In genomic region chr1:58784758-58785423, GRCh38 we compare ENCODE assay signal across 8 cellular contexts. TPM values are rescaled to one million over a fixed set of nuclear protein-coding genes. Genes with fewer than 3 reads are reported as not detected.
DNase-seq lines count a peak whose midpoint lies in the region; TF ChIP-seq lines count a peak whose summit lies in the region.

No MANE protein-coding gene starts in this region.

- peak overlapping the region; percentile 100 for H3K9ac ChIP-seq in rectal smooth muscle tissue (ENCODE audit: low read length)

- H3K36me3 ChIP-seq in hepatocyte (replicated peaks; ENCODE audit: insufficient read depth, low read depth) (no peaks in the 10 kb centered on the region), rectal smooth muscle tissue (ENCODE audit: control insufficient read depth, insufficient read depth, low read length) (peaks cover 11% of the 10 kb centered on the region), uterus (no peaks in the 10 kb centered on the region)

- TF ChIP-seq POLR2A in GM18526 (IDR thresholded peaks at IDR 0.05; ENCODE audit: extremely low read depth, insufficient read length) (peak; percentile 36), uterus (IDR thresholded peaks at IDR 0.05) (peak; percentile 21 to 39)

- peak overlapping the region; percentile 82 for H3K4me2 ChIP-seq in hepatocyte

- DNase-seq in A172 (ENCODE audit: low spot score) (peak; percentile 86), NCI-H1694 treated with DMSO at 0.1 percent for 48 hours (lab: John Stamatoyannopoulos, UW) (peak; percentile 67), T-helper 22 cell (ENCODE audit: low read depth) (peak; percentile 80), astrocyte of the cerebellum (ENCODE audit: low read depth) (peak; percentile 89), hepatocyte (ENCODE audit: low spot score) (peak; percentile 95), uterus (peak; percentile 89 to 93)

- in situ Hi-C loops in astrocyte of the cerebellum (cut with HindIII; ENCODE audit: low sequenced_read_pairs): loop anchor here (5.0 to 10.0 kb wide), 3 partner anchors 62 to 370 kb away; no protein-coding TSS in a partner anchor

- TF ChIP-seq CTCF in astrocyte of the cerebellum (IDR thresholded peaks at IDR 0.05; ENCODE audit: low read depth, low read length, missing control alignments): peak; percentile 81
- peak; percentile 85 for TF ChIP-seq CTCF in hepatocyte (IDR thresholded peaks at IDR 0.05; ENCODE audit: poor library complexity)
- peak; percentile 64 to 78 (median 72) for TF ChIP-seq CTCF in uterus (IDR thresholded peaks at IDR 0.05)

- peaks cover 34% of the 10 kb centered on the region for H4K20me1 ChIP-seq in hepatocyte (ENCODE audit: insufficient read depth, poor library complexity, severe bottlenecking)

- peak overlapping the region; percentile 92 for H3K4me3 ChIP-seq in astrocyte of the cerebellum (ENCODE audit: low read depth, low read length)
- H3K4me3 ChIP-seq in hepatocyte: peak overlapping the region; percentile 51
- peak overlapping the region; percentile 98 for H3K4me3 ChIP-seq in rectal smooth muscle tissue (ENCODE audit: low read length)
- peak overlapping the region; percentile 84 to 95 for H3K4me3 ChIP-seq in uterus

- H3K9me3 ChIP-seq in hepatocyte (ENCODE audit: low read depth): no peaks in the 10 kb centered on the region
- no peaks in the 10 kb centered on the region for H3K9me3 ChIP-seq in uterus

- peak overlapping the region; percentile 99 for H3K27ac ChIP-seq in hepatocyte
- peak overlapping the region; percentile 100 for H3K27ac ChIP-seq in rectal smooth muscle tissue (ENCODE audit: low read depth, low read length)
- peak overlapping the region; percentile 99 to 100 for H3K27ac ChIP-seq in uterus

- 1% methylated on average over 52 of the region's 56 CpGs for WGBS in hepatocyte (ENCODE audit: low lambda C conversion rate, missing lambda C conversion rate)

- intact Hi-C loops in uterus (cut with DNase I; ENCODE audit: low total_unique reads): loop anchor here (10.0 kb wide), 2 partner anchors 120 to 770 kb away; no protein-coding TSS in a partner anchor

- no peaks in the 10 kb centered on the region for H3K9me2 ChIP-seq in hepatocyte (replicated peaks; ENCODE audit: insufficient read depth)

- H3K27me3 ChIP-seq in hepatocyte (no peaks in the 10 kb centered on the region), rectal smooth muscle tissue (ENCODE audit: control insufficient read depth, insufficient read depth, low read length) (no peaks in the 10 kb centered on the region), uterus (no peaks in the 10 kb centered on the region)

- H3K4me1 ChIP-seq in hepatocyte (ENCODE audit: insufficient read depth) (peaks cover 6% of the 10 kb centered on the region), rectal smooth muscle tissue (ENCODE audit: control insufficient read depth, insufficient read depth, low read length) (peaks cover 3% of the 10 kb centered on the region), uterus (peaks cover 0 to 4% of the 10 kb centered on the region in 2 donors)

- peaks cover 32% of the 10 kb centered on the region for H3K79me2 ChIP-seq in hepatocyte

- H2AFZ ChIP-seq in hepatocyte: no peak overlapping the region

RNA-seq across cellular contexts. Expression of gene JUN, which starts 1.0 kb away (rescaled TPM):
- total RNA-seq in A172 (2014; rRNA removed; shearing (Covaris generic)): 73.6 and 82.2 TPM in 2 replicates
- total RNA-seq in hepatocyte (289 and 351 TPM in 2 replicates), uterus (100 to 1,000 TPM; 154 to 246 (median 239) TPM)
- polyA plus RNA-seq in hepatocyte: 170 and 189 TPM in 2 replicates

Comparison
In these comparisons a context has a peak if more than half of its experiments do, and no peak if none do; other contexts are left out.
1. Peak in every context shown above with its lines: DNase-seq, H3K4me3 ChIP-seq and H3K27ac ChIP-seq.